In the genomic region with DNA sequence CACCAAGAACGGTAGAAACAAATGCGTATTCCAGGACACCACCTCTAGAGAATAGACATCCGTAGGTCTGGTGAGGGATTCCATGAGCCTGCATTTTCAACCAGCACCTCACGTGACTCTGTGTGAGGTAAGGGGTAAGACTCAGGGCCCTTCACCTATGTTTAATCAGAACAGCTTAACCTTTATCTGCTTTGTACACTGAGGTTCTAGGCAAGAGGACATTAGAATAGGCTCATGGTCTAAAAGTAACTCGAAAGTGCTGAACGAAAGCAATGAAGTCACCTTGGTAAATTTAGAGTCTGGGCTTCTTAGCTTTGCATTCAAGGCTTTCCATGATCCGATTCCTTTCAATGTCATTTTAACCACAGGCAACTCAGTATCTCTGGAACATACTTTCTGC, we compare ENCODE assay signal across 1 cellular context.
A peak's percentile ranks its signal among the peaks of the same experiment; 100 is the strongest.
TF ChIP-seq lines count a peak whose summit lies in the region.

No MANE protein-coding gene starts in this region.

TF ChIP-seq in K562, 482 proteins besides CTCF, POLR2A, EP300 and RAD21:
- TF ChIP-seq, protein P1, sequence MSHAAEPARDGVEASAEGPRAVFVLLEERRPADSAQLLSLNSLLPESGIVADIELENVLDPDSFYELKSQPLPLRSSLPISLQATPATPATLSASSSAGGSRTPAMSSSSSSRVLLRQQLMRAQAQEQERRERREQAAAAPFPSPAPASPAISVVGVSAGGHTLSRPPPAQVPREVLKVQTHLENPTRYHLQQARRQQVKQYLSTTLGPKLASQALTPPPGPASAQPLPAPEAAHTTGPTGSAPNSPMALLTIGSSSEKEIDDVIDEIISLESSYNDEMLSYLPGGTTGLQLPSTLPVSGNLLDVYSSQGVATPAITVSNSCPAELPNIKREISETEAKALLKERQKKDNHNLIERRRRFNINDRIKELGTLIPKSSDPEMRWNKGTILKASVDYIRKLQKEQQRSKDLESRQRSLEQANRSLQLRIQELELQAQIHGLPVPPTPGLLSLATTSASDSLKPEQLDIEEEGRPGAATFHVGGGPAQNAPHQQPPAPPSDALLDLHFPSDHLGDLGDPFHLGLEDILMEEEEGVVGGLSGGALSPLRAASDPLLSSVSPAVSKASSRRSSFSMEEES (CRISPR knock-in tag; IDR thresholded peaks at IDR 0.05) = peak; percentile 47
- TF ChIP-seq NR3C1 (CRISPR knock-in tag; IDR thresholded peaks at IDR 0.05) (no peak), SIX5 (IDR thresholded peaks at IDR 0.05; ENCODE audit: borderline replicate concordance in 1 of 2, insufficient read depth in 1 of 2, low read depth in 1 of 2, low read length in 2 of 2) (no peak)
